Comparison of ENCODE assay signal across 13 cellular contexts in the genomic region with DNA sequence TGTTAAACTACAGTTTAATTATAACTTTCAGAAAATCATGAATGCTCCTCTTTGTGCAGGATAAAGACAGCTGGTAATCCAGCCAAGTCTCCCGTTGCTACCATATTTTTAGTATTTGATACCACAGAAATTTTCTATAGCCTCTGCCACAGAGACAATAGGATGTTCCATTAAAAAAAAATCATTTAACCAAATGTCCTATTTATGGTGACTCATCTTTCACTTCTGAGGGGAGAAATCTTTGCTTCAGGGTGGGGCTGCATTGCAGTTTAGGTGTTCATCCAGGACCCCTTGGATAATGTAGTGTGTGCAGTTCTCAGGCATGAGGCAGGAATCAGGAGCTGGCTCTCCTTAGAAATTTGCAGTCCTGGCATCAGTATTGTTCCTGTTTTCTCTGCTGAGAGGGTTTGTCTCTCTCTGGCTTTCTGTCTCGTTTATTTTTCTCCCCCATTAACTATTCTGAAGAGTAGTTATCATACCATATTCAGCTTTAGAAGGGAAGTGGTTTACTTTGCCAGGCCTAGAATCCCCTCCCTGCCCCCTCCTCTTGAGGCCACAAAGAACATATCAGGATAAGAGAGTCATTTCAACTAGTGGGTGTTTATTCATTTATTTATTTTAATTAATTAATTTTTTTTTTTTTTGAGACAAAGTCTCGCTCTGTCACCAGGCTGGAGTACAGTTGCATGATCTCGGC. TPM values are rescaled to one million over a fixed set of nuclear protein-coding genes. Genes with fewer than 3 reads are reported as not detected.
DNase-seq lines count a peak whose midpoint lies in the region; ATAC-seq and TF ChIP-seq lines count a peak whose summit lies in the region.
"Had no signal": no experiment of that assay in that cellular context is flagged by ENCODE, and none has a peak within 500 bp of the region (broad histone marks: within the 10 kb centered on the region; RNA-seq: fewer than 3 reads in every experiment).

No MANE protein-coding gene starts in this region.

- no peak for DNase-seq in heart right ventricle
- no peak for DNase-seq in left cardiac atrium
- DNase-seq in OCI-M1 (lab: John Stamatoyannopoulos, UW) = peak; percentile 84
- DNase-seq in right cardiac atrium = no peak
- no peak for DNase-seq in type B pancreatic cell (ENCODE audit: extremely low spot score, unreplicated experiment)
- no peak for DNase-seq in stimulated activated CD4-positive, alpha-beta T cell treated with anti-CD3 and anti-CD28 coated beads, Interleukin-15, amount 100 ng/mL, for 24 hours
- DNase-seq in amygdala (lab: John Stamatoyannopoulos, UW) = no peak
- DNase-seq in activated CD4-positive, alpha-beta memory T cell treated with anti-CD3 and anti-CD28 coated beads for 36 hours = no peak
- DNase-seq: head of caudate nucleus, MG63, NCI-H446, pancreas had no signal

- no peaks in the 10 kb centered on the region for H3K27me3 Mint-ChIP-seq in type B pancreatic cell
- no peaks in the 10 kb centered on the region for H3K27me3 Mint-ChIP-seq in activated CD4-positive, alpha-beta memory T cell treated with anti-CD3 and anti-CD28 coated beads for 36 hours

- H3K4me1 Mint-ChIP-seq in type B pancreatic cell (ENCODE audit: unreplicated experiment) = peaks cover 46% of the 10 kb centered on the region
- peaks cover 47% of the 10 kb centered on the region for H3K4me1 Mint-ChIP-seq in activated CD4-positive, alpha-beta memory T cell treated with anti-CD3 and anti-CD28 coated beads for 36 hours (ENCODE audit: low read depth)

- WGBS in heart right ventricle, 2 donors = 47 to 54% methylated on average over 4 of the region's 4 CpGs
- 44% methylated on average over 4 of the region's 4 CpGs for WGBS in right cardiac atrium

- H3K9me3 ChIP-seq in heart right ventricle = no peaks in the 10 kb centered on the region
- no peaks in the 10 kb centered on the region for H3K9me3 ChIP-seq in right cardiac atrium (ENCODE audit: control insufficient read depth, low read length)
- H3K9me3 ChIP-seq: MG63, pancreas had no signal

- H3K27ac ChIP-seq in heart right ventricle = peak overlapping the region in 9 of 10 donors; percentile 72 to 95 (median 83)
- peak overlapping the region; percentile 83 for H3K27ac ChIP-seq in right cardiac atrium (ENCODE audit: low read length)
- H3K27ac ChIP-seq: pancreas had no signal

- POLR2A ChIA-PET in activated CD4-positive, alpha-beta memory T cell treated with anti-CD3 and anti-CD28 coated beads for 36 hours (lab: Charles Lee) = interaction anchor here (0.8 kb wide), 1 partner anchor 145 kb away, joined by 3 read pairs; a partner anchor contains a TSS

- H3K27ac Mint-ChIP-seq in type B pancreatic cell = no peak overlapping the region
- H3K27ac Mint-ChIP-seq in activated CD4-positive, alpha-beta memory T cell treated with anti-CD3 and anti-CD28 coated beads for 36 hours = no peak overlapping the region
- H3K27ac Mint-ChIP-seq: activated T-helper 1 cell treated with anti-CD3 and anti-CD28 coated beads, Interleukin-12 subunit alpha, Interleukin-12 subunit beta, Interleukin-2, Interleukin-4 antibody, amounts not matched to agents 30 ng/mL and 10 ng/mL and 1 ng/mL, durations not matched to agents 14 hours and 24 hours and 36 hours had no signal

- H3K27me3 ChIP-seq in heart right ventricle = no peaks in the 10 kb centered on the region
- no peaks in the 10 kb centered on the region for H3K27me3 ChIP-seq in right cardiac atrium (ENCODE audit: control insufficient read depth, insufficient read depth)
- H3K27me3 ChIP-seq: MG63, pancreas had no signal

- no peaks in the 10 kb centered on the region for H3K9me3 Mint-ChIP-seq in type B pancreatic cell
- no peaks in the 10 kb centered on the region for H3K9me3 Mint-ChIP-seq in activated CD4-positive, alpha-beta memory T cell treated with anti-CD3 and anti-CD28 coated beads for 36 hours
- H3K9me3 Mint-ChIP-seq: activated T-helper 1 cell treated with anti-CD3 and anti-CD28 coated beads, Interleukin-12 subunit alpha, Interleukin-12 subunit beta, Interleukin-2, Interleukin-4 antibody, amounts not matched to agents 30 ng/mL and 10 ng/mL and 1 ng/mL, durations not matched to agents 14 hours and 24 hours and 36 hours had no signal

- peak overlapping the region; percentile 26 for H3K4me3 Mint-ChIP-seq in type B pancreatic cell
- no peak overlapping the region for H3K4me3 Mint-ChIP-seq in activated CD4-positive, alpha-beta memory T cell treated with anti-CD3 and anti-CD28 coated beads for 36 hours
- H3K4me3 Mint-ChIP-seq: activated T-helper 1 cell treated with anti-CD3 and anti-CD28 coated beads, Interleukin-12 subunit alpha, Interleukin-12 subunit beta, Interleukin-2, Interleukin-4 antibody, amounts not matched to agents 30 ng/mL and 10 ng/mL and 1 ng/mL, durations not matched to agents 14 hours and 24 hours and 36 hours had no signal

- peaks cover 3% of the 10 kb centered on the region for H3K36me3 Mint-ChIP-seq in type B pancreatic cell
- H3K36me3 Mint-ChIP-seq in activated CD4-positive, alpha-beta memory T cell treated with anti-CD3 and anti-CD28 coated beads for 36 hours = peaks cover 6% of the 10 kb centered on the region

- H3K36me3 ChIP-seq in heart right ventricle = peaks cover 0 to 4% (median 0%) of the 10 kb centered on the region in 9 donors
- H3K36me3 ChIP-seq: pancreas had no signal

- H3K4me1 ChIP-seq in heart right ventricle = peaks cover 12 to 81% (median 67%) of the 10 kb centered on the region in 9 donors
- peaks cover 5% of the 10 kb centered on the region for H3K4me1 ChIP-seq in right cardiac atrium (ENCODE audit: control insufficient read depth, insufficient read depth, low read length)

- H3K4me3 ChIP-seq in heart right ventricle (no peak overlapping the region), right cardiac atrium (ENCODE audit: low read length) (no peak overlapping the region)
- H3K4me3 ChIP-seq: MG63, pancreas had no signal

- intact Hi-C loops in heart right ventricle (cut with DNase I) = no loop called here
- intact Hi-C loops in left cardiac atrium (cut with DNase I) = no loop called here
- intact Hi-C loops in right cardiac atrium (cut with DNase I) = no loop called here
- intact Hi-C loops in activated CD4-positive, alpha-beta memory T cell treated with anti-CD3 and anti-CD28 coated beads for 36 hours (cut with micrococcal nuclease) = no loop called here

- TF ChIP-seq CTCF in heart right ventricle (IDR thresholded peaks at IDR 0.05) = no peak
- TF ChIP-seq CTCF in type B pancreatic cell (conservative IDR thresholded peaks at IDR 0.05) = no peak

- ATAC-seq in heart right ventricle (no peak), left cardiac atrium (no peak), right cardiac atrium (no peak)
- ATAC-seq: pancreas had no signal

- CTCF ChIA-PET in activated CD4-positive, alpha-beta memory T cell treated with anti-CD3 and anti-CD28 coated beads for 36 hours (lab: Charles Lee) = interaction anchor here (0.8 to 1.0 kb wide), 4 partner anchors 9 to 17 kb away, joined by 3 to 4 read pairs (median 3); no protein-coding TSS in a partner anchor

RNA-seq across cellular contexts. Expression of a gene that starts 3.1 kb away (rescaled TPM):
- 10 to 100 TPM; 37.5 to 50.1 (median 46.0) TPM for total RNA-seq in heart right ventricle
- polyA plus RNA-seq in heart right ventricle = 10 to 100 TPM; 11.5 to 24.4 TPM
- total RNA-seq in left cardiac atrium = 10 to 100 TPM; 33.1 to 36.6 TPM
- total RNA-seq in right cardiac atrium = 10 to 100 TPM; 45.8 to 66.0 (median 49.8) TPM
- 39.3 TPM for polyA plus RNA-seq in right cardiac atrium
- 16.3 and 20.4 TPM in 2 replicates for total RNA-seq in type B pancreatic cell (ENCODE audit: low replicate concordance)
- 10 to 100 TPM; 12.5 to 17.5 TPM for total RNA-seq in activated CD4-positive, alpha-beta memory T cell treated with anti-CD3 and anti-CD28 coated beads for 36 hours

RNA-seq across cellular contexts. Expression of a gene that starts 4.6 kb away (rescaled TPM):
- total RNA-seq in heart right ventricle (10 to 100 TPM; 40.7 to 70.6 (median 55.7) TPM), left cardiac atrium (10 to 100 TPM; 32.2 to 36.2 TPM), right cardiac atrium (10 to 100 TPM; 46.7 to 86.4 (median 52.1) TPM), type B pancreatic cell (ENCODE audit: low replicate concordance) (28.5 and 38.8 TPM in 2 replicates)
- polyA plus RNA-seq in heart right ventricle (10 to 100 TPM in 1 of 2 donors, 1 to 10 TPM in 1; 9.8 to 18.7 TPM), right cardiac atrium (34.9 TPM)
- 10 to 100 TPM; 16.4 to 18.3 TPM for total RNA-seq in activated CD4-positive, alpha-beta memory T cell treated with anti-CD3 and anti-CD28 coated beads for 36 hours

RNA-seq across cellular contexts. Expression of a gene that starts 25.1 kb away (rescaled TPM):
- total RNA-seq in heart right ventricle = under 1 TPM; 0.21 to 0.78 (median 0.32) TPM
- 1 to 10 TPM in 1 of 2 donors, under 1 TPM in 1; 0.06 to 1.8 TPM for polyA plus RNA-seq in heart right ventricle
- total RNA-seq in left cardiac atrium = under 1 TPM; 0.15 to 0.16 TPM
- under 1 TPM; 0.23 to 0.71 (median 0.50) TPM for total RNA-seq in right cardiac atrium
- polyA plus RNA-seq in right cardiac atrium = 0.41 TPM
- 27.7 and 70.3 TPM in 2 replicates for total RNA-seq in type B pancreatic cell (ENCODE audit: low replicate concordance)
- 1 to 10 TPM in 1 of 2 experiments, under 1 TPM in 1; 0.64 to 1.3 TPM for total RNA-seq in activated CD4-positive, alpha-beta memory T cell treated with anti-CD3 and anti-CD28 coated beads for 36 hours

RNA-seq across cellular contexts. Expression of a gene that starts 29.2 kb away (rescaled TPM):
- total RNA-seq in heart right ventricle (under 1 TPM in 4 of 10 donors, not detected in 6; 0.15 to 0.36 (median 0.20) TPM), left cardiac atrium (under 1 TPM; 0.15 to 0.44 TPM), right cardiac atrium (under 1 TPM in 1 of 4 donors, not detected in 3; 0.21 TPM), type B pancreatic cell (ENCODE audit: low replicate concordance) (5.8 and 9.5 TPM in 2 replicates)
- polyA plus RNA-seq in heart right ventricle (under 1 TPM; 0.06 to 0.15 TPM), right cardiac atrium (0.23 TPM)
- total RNA-seq in activated CD4-positive, alpha-beta memory T cell treated with anti-CD3 and anti-CD28 coated beads for 36 hours = under 1 TPM in 1 of 2 experiments, not detected in 1; 0.19 TPM
- total RNA-seq: activated T-helper 1 cell treated with anti-CD3 and anti-CD28 coated beads, Interleukin-12 subunit alpha, Interleukin-12 subunit beta, Interleukin-2, Interleukin-4 antibody, amounts not matched to agents 30 ng/mL and 10 ng/mL and 1 ng/mL, durations not matched to agents 14 hours and 24 hours and 36 hours had no signal

RNA-seq across cellular contexts. Expression of a gene that starts 36.2 kb away (rescaled TPM):
- total RNA-seq in heart right ventricle (10 to 100 TPM in 3 of 10 donors, 1 to 10 TPM in 7; 5.4 to 12.6 (median 8.0) TPM), left cardiac atrium (1 to 10 TPM; 4.8 to 6.5 TPM), right cardiac atrium (10 to 100 TPM in 1 of 4 donors, 1 to 10 TPM in 3; 5.8 to 12.4 (median 7.4) TPM), type B pancreatic cell (ENCODE audit: low replicate concordance) (4.7 and 8.6 TPM in 2 replicates)
- polyA plus RNA-seq in heart right ventricle (1 to 10 TPM; 5.2 to 5.8 TPM), right cardiac atrium (9.5 TPM)
- 1 to 10 TPM; 1.5 to 1.8 TPM for total RNA-seq in activated CD4-positive, alpha-beta memory T cell treated with anti-CD3 and anti-CD28 coated beads for 36 hours

Comparison
In these comparisons a context has a peak if more than half of its experiments do, and no peak if none do; other contexts are left out.
1. RNA of a gene that starts 25.1 kb away (total RNA-seq): 27.7 to 70.3 TPM in type B pancreatic cell; 0.64 to 1.3 TPM in activated CD4-positive, alpha-beta memory T cell treated with anti-CD3 and anti-CD28 coated beads for 36 hours, 0.23 to 0.71 TPM in right cardiac atrium, 0.21 to 0.78 TPM in heart right ventricle and 0.15 to 0.16 TPM in left cardiac atrium; every median in the first group is over 10 times any median in the second.